In the genomic region with DNA sequence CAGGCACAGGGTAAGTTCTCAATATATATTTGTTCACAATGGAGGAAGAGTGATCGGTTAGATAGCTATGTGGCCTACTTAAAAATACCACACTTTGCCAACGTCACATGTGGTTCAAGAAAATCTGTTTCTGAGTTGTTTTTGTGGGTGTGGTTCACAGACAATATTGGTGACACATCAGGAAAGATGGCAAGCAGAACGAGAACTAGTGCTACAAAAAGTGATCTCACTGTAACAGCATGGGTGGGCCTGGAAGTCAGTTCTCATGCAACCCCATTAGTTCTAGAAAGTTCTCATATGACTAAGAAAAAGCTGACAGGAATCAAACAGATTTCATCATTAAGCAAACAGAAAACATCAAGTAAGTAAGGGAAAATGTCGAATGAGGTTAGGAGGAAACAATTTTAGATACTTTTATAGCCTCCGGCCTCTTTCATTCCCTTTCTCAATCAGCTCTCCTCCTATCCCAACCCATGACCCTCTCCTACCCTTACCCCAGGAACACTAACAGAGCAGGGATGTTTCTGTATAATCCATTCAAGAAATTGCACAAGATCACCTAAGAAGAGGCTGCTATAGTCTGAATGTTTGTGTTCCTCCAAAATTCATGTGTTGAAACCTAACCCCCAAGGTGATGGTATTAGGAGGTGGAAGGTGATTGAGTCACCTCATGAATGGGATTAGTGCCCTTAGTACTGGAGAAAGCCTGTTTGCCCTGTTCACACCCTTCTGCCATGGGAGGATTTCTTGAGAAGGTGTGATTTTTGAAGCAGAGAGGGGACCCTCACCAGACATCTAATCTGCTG, we compare ENCODE assay signal across 10 cellular contexts. TPM values are rescaled to one million over a fixed set of nuclear protein-coding genes. Genes with fewer than 3 reads are reported as not detected.
DNase-seq lines count a peak whose midpoint lies in the region; ATAC-seq and TF ChIP-seq lines count a peak whose summit lies in the region.
"Had no signal": no experiment of that assay in that cellular context is flagged by ENCODE, and none has a peak within 500 bp of the region (broad histone marks: within the 10 kb centered on the region; RNA-seq: fewer than 3 reads in every experiment).

No MANE protein-coding gene starts in this region.

- WGBS in lung, 2 donors: 56 to 78% methylated on average over 5 of the region's 5 CpGs

- ATAC-seq in lung (ENCODE audit: insufficient read depth, low FRiP score): peak; percentile 59
- no peak for ATAC-seq in GM19324 (IDR thresholded peaks at IDR 0.05; ENCODE audit: low FRiP score, unreplicated experiment)
- no peak for ATAC-seq in HG02623 (IDR thresholded peaks at IDR 0.05; ENCODE audit: unreplicated experiment)

- H3K27me3 ChIP-seq in lung (ENCODE audit: control insufficient read depth, insufficient read depth): no peaks in the 10 kb centered on the region

- no peaks in the 10 kb centered on the region for H3K9me3 ChIP-seq in lung (ENCODE audit: control insufficient read depth in 2 of 2, insufficient read depth in 1 of 2, low read length in 1 of 2)

- DNase-seq in AG09319 (ENCODE audit: extremely low read depth, low read depth): peak; percentile 89
- peak; percentile 97 for DNase-seq in LHCN-M2 (ENCODE audit: low read depth)
- DNase-seq in coronary artery (ENCODE audit: low spot score): no peak
- DNase-seq in lung (ENCODE audit: low spot score): no peak
- no peak for DNase-seq in activated CD4-positive, CD25-positive, alpha-beta regulatory T cell (lab: John Stamatoyannopoulos, UW)
- DNase-seq in NCI-H2107 (lab: John Stamatoyannopoulos, UW): no peak
- DNase-seq: NCI-H2029; stimulated activated CD4-positive, alpha-beta T cell treated with anti-CD3 and anti-CD28 coated beads, Interleukin-2, amount 100 ng/mL, for 48 hours had no signal

- peaks cover 0 to 3% of the 10 kb centered on the region in 2 donors for H3K4me1 ChIP-seq in lung (ENCODE audit: control insufficient read depth in 2 of 2, insufficient read depth in 2 of 2, low read length in 2 of 2)

- H3K4me3 ChIP-seq in coronary artery (no peak overlapping the region), lung (no peak overlapping the region)

- TF ChIP-seq CTCF in AG09319 (IDR thresholded peaks at IDR 0.05; ENCODE audit: low read depth, low read length) (no peak), coronary artery (IDR thresholded peaks at IDR 0.05) (no peak), lung (IDR thresholded peaks at IDR 0.05; ENCODE audit: control extremely low read depth, extremely low read depth) (no peak)

- H3K27ac ChIP-seq in coronary artery (peak overlapping the region; percentile 58 to 79), lung (ENCODE audit: low read depth in 1 of 2, low read length in 1 of 2) (peak overlapping the region in 1 of 2 donors; percentile 40)

- H3K36me3 ChIP-seq in lung (ENCODE audit: control insufficient read depth in 2 of 2, insufficient read depth in 2 of 2, low read length in 2 of 2): no peaks in the 10 kb centered on the region

RNA-seq across cellular contexts. Expression of a gene that starts 15.5 kb away (rescaled TPM):
- total RNA-seq in LHCN-M2 (2014; rRNA removed) (17.6 and 19.0 TPM in 2 replicates), lung (10 to 100 TPM; 66.1 to 72.4 TPM)
- 17.3 TPM for polyA plus RNA-seq in LHCN-M2 (2012)
- polyA plus RNA-seq in lung: 10 to 100 TPM; 22.1 to 40.9 TPM

RNA-seq across cellular contexts. Expression of a gene that starts 52.7 kb away (rescaled TPM):
- total RNA-seq in LHCN-M2 (2014; rRNA removed) (10.0 and 10.8 TPM in 2 replicates), lung (10 to 100 TPM; 11.7 to 23.3 TPM)
- 70.2 TPM for polyA plus RNA-seq in LHCN-M2 (2012)
- 10 to 100 TPM; 29.1 to 83.1 TPM for polyA plus RNA-seq in lung

Comparison
In these comparisons a context has a peak if more than half of its experiments do, and no peak if none do; other contexts are left out.
1. DNase-seq: peak in AG09319 (single experiment) and LHCN-M2 (single experiment); none in coronary artery (single experiment), lung (single experiment), activated CD4-positive, CD25-positive, alpha-beta regulatory T cell (0 of 4) and NCI-H2107 (single experiment).